Comparison of ENCODE assay signal across 9 cellular contexts in the genomic region with DNA sequence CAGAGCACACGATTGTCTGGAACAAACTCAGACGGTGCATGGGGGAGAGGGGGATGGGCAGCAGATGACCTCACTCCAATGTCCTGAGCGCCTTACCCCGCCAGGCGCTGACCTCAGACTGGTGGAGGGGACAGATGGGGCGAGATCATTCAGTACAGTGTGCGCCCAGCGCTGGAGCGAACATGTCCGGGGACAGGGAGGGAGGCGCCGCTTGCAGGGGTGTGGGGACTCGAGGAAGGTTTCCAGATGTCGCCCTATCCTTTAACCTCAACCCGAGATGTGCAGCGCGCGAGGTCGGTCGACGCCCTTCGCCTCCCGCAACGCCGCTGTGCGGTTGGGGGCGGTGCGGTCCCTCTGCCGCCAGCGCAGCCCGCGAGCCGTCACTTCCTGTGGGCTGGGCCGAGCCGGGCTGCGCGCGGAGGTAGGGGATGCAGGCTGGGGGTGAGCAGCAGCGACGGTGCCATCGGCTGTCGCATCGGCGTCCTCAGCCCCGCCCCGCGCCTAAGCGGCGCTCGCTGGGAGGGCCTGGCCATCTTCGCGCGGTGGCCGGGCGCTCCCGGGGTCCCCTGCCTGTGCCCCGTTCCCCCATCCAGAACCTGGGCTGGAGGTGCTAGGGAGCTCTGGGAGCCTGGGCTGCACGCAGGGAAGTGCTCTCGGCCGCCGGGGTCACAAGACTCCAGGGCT. TPM values are rescaled to one million over a fixed set of nuclear protein-coding genes. Genes with fewer than 3 reads are reported as not detected.
DNase-seq lines count a peak whose midpoint lies in the region; TF ChIP-seq lines count a peak whose summit lies in the region.
"Had no signal": no experiment of that assay in that cellular context is flagged by ENCODE, and none has a peak within 500 bp of the region (broad histone marks: within the 10 kb centered on the region; RNA-seq: fewer than 3 reads in every experiment).

No MANE protein-coding gene starts in this region.

- H3K27me3 Mint-ChIP-seq in HFFc6 (ENCODE audit: insufficient read depth) (peaks cover 6% of the 10 kb centered on the region), endothelial cell (ENCODE audit: unreplicated experiment) (peaks cover 13% of the 10 kb centered on the region), mesothelial cell of epicardium (ENCODE audit: low read depth) (peaks cover 3% of the 10 kb centered on the region)

- DNase-seq in CMK (ENCODE audit: low read depth) (peak; percentile 54), HFFc6 (no peak), NCI-H82 (lab: John Stamatoyannopoulos, UW) (peak; percentile 93), endothelial cell (ENCODE audit: low spot score) (peak; percentile 70), mesothelial cell of epicardium (ENCODE audit: low spot score in 2 of 2, unreplicated experiment in 2 of 2) (peak; percentile 58 to 75), mesenteric fat pad (ENCODE audit: low spot score) (no peak)
- DNase-seq in activated CD8-positive, alpha-beta memory T cell treated with anti-CD3 and anti-CD28 coated beads, Interleukin-2, amount 50 U/mL, for 24 hours (ENCODE audit: extremely low read depth), result peak; percentile 26
- peak; percentile 50 for DNase-seq in stimulated activated CD8-positive, alpha-beta memory T cell treated with anti-CD3 and anti-CD28 coated beads, Interleukin-15, amount 100 ng/mL, for 24 hours (ENCODE audit: low read depth)

- H3K4me1 Mint-ChIP-seq in HFFc6 (ENCODE audit: low read depth) (peaks cover 10% of the 10 kb centered on the region), endothelial cell (ENCODE audit: unreplicated experiment) (peaks cover 6% of the 10 kb centered on the region), mesothelial cell of epicardium (peaks cover 10% of the 10 kb centered on the region)

- H3K27ac Mint-ChIP-seq in HFFc6 (peak overlapping the region; percentile 91), endothelial cell (ENCODE audit: unreplicated experiment) (peak overlapping the region; percentile 79), mesothelial cell of epicardium (peak overlapping the region; percentile 81)

- H3K9me3 Mint-ChIP-seq in HFFc6 (no peaks in the 10 kb centered on the region), endothelial cell (ENCODE audit: unreplicated experiment) (no peaks in the 10 kb centered on the region), mesothelial cell of epicardium (no peaks in the 10 kb centered on the region)

- TF ChIP-seq CTCF in HFFc6 (IDR thresholded peaks at IDR 0.05) (no peak; the same call in 1 of the 2 replicates), endothelial cell (IDR thresholded peaks at IDR 0.05; ENCODE audit: unreplicated experiment) (no peak), mesothelial cell of epicardium (IDR thresholded peaks at IDR 0.05; ENCODE audit: unreplicated experiment) (no peak)

- H3K4me3 Mint-ChIP-seq in HFFc6 (peak overlapping the region; percentile 91), endothelial cell (ENCODE audit: unreplicated experiment) (peak overlapping the region; percentile 90), mesothelial cell of epicardium (peak overlapping the region; percentile 81)

- H3K36me3 Mint-ChIP-seq in HFFc6 (ENCODE audit: low read depth) (no peaks in the 10 kb centered on the region), endothelial cell (ENCODE audit: low read depth, unreplicated experiment) (no peaks in the 10 kb centered on the region), mesothelial cell of epicardium (no peaks in the 10 kb centered on the region)

RNA-seq across cellular contexts. Expression of gene CDR2L, which starts 5.3 kb away (rescaled TPM):
- total RNA-seq in HFFc6 (2021; fragmentation: NEBNext Ultra II Directional; extraction: Animal tissue kit (Norgen Biotek cat#: 25700)), result 10 to 100 TPM; 27.5 to 35.8 (median 30.4) TPM
- total RNA-seq in endothelial cell (ENCODE audit: unreplicated experiment), result 33.2 TPM
- total RNA-seq in mesothelial cell of epicardium, result 22.6 to 23.1 TPM (median 22.8 TPM) in 3 replicates
- total RNA-seq in mesenteric fat pad, result 29.9 TPM

RNA-seq across cellular contexts. Expression of gene HID1, which starts 9.6 kb away (rescaled TPM):
- under 1 TPM; 0.40 to 0.96 (median 0.56) TPM for total RNA-seq in HFFc6 (2021; fragmentation: NEBNext Ultra II Directional; extraction: Animal tissue kit (Norgen Biotek cat#: 25700))
- total RNA-seq in endothelial cell (ENCODE audit: unreplicated experiment), result 157 TPM
- 50.7 to 56.3 TPM (median 54.2 TPM) in 3 replicates for total RNA-seq in mesothelial cell of epicardium
- 14.4 TPM for total RNA-seq in mesenteric fat pad

RNA-seq across cellular contexts. Expression of gene MRPL58, which starts 30.3 kb away (rescaled TPM):
- 10 to 100 TPM; 39.2 to 50.6 (median 47.8) TPM for total RNA-seq in HFFc6 (2021; fragmentation: NEBNext Ultra II Directional; extraction: Animal tissue kit (Norgen Biotek cat#: 25700))
- total RNA-seq in endothelial cell (ENCODE audit: unreplicated experiment), result 16.2 TPM
- total RNA-seq in mesothelial cell of epicardium, result 18.3 to 22.6 TPM (median 20.7 TPM) in 3 replicates
- total RNA-seq in mesenteric fat pad, result 26.4 TPM

RNA-seq across cellular contexts. Expression of gene OTOP3, which starts 46.4 kb away (rescaled TPM):
- total RNA-seq in HFFc6 (2021; fragmentation: NEBNext Ultra II Directional; extraction: Animal tissue kit (Norgen Biotek cat#: 25700)), result not detected
- not detected for total RNA-seq in endothelial cell (ENCODE audit: unreplicated experiment)
- total RNA-seq in mesothelial cell of epicardium, result not detected in 3 replicates
- total RNA-seq in mesenteric fat pad, result not detected
- total RNA-seq: T-helper 2 cell treated with Interferon-gamma antibody and Interleukin-4, amounts not matched to agents 100 ng/mL and 5 ng/mL, for 36 hours had no signal

RNA-seq across cellular contexts. Expression of gene OTOP2, which starts 58.0 kb away (rescaled TPM):
- not detected for total RNA-seq in HFFc6 (2021; fragmentation: NEBNext Ultra II Directional; extraction: Animal tissue kit (Norgen Biotek cat#: 25700))
- total RNA-seq in endothelial cell (ENCODE audit: unreplicated experiment), result not detected
- not detected in 3 replicates for total RNA-seq in mesothelial cell of epicardium
- total RNA-seq in mesenteric fat pad, result not detected
- total RNA-seq: T-helper 2 cell treated with Interferon-gamma antibody and Interleukin-4, amounts not matched to agents 100 ng/mL and 5 ng/mL, for 36 hours had no signal

Comparison
In these comparisons a context has a peak if more than half of its experiments do, and no peak if none do; other contexts are left out.
1. DNase-seq: peak in CMK (single experiment), NCI-H82 (single experiment), activated CD8-positive, alpha-beta memory T cell treated with anti-CD3 and anti-CD28 coated beads, Interleukin-2, amount 50 U/mL, for 24 hours (single experiment), endothelial cell (single experiment), mesothelial cell of epicardium (2 of 2) and stimulated activated CD8-positive, alpha-beta memory T cell treated with anti-CD3 and anti-CD28 coated beads, Interleukin-15, amount 100 ng/mL, for 24 hours (single experiment); none in HFFc6 (single experiment) and mesenteric fat pad (single experiment).
2. Peak in every context shown above with its lines, with median percentiles within 50 percentile points of each other: H3K27ac Mint-ChIP-seq and H3K4me3 Mint-ChIP-seq.